Comparison of ENCODE assay signal across 17 cellular contexts in the genomic region with DNA sequence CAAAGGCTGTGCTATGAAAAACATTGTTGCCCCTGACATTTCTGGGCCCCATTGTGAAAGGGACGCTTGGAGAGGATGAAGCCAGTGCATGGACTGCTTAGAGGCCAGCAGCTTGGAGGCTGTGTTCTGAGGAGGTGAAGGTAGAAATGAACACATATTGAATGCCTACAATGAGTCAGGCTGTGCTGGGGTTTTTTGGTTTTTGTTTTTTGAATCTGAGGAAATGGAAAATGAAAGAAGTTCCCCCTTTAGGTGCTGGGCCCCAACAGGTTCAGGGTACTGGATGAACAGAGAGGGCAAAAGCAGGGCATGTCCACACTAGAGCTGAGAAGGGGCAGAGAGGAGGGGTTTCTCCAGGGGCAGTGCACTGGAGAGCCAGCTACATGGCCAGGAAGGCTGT.
DNase-seq lines count a peak whose midpoint lies in the region; ATAC-seq and TF ChIP-seq lines count a peak whose summit lies in the region.
"Had no signal": no experiment of that assay in that cellular context is flagged by ENCODE, and none has a peak within 500 bp of the region (broad histone marks: within the 10 kb centered on the region; RNA-seq: fewer than 3 reads in every experiment).

No MANE protein-coding gene starts in this region.

- no peak for TF ChIP-seq CTCF in GM13976 (IDR thresholded peaks at IDR 0.05; ENCODE audit: borderline replicate concordance, control extremely low read depth, extremely low read depth, insufficient read depth, missing control alignments)
- TF ChIP-seq CTCF in lower leg skin (IDR thresholded peaks at IDR 0.05) = no peak

- H3K4me3 ChIP-seq in lower leg skin (ENCODE audit: low read depth, poor library complexity, severe bottlenecking) = no peak overlapping the region
- H3K4me3 ChIP-seq: BLaER1 treated with 17β-estradiol and CSF1 and Interleukin-3, amounts not matched to agents 10 nM and 100 nM; heart left ventricle; thyroid gland had no signal

- TF ChIP-seq POLR2A in GM19193 (IDR thresholded peaks at IDR 0.05; ENCODE audit: extremely low read depth, insufficient read depth, insufficient read length) = peak; percentile 38
- no peak for TF ChIP-seq POLR2A in lower leg skin (IDR thresholded peaks at IDR 0.05)

- in situ Hi-C loops in GM13976 (cut with MboI; ENCODE audit: low sequenced_read_pairs, unreplicated experiment) = no loop called here

- ATAC-seq in HG02610 (IDR thresholded peaks at IDR 0.05; ENCODE audit: unreplicated experiment) = peak; percentile 97
- peak; percentile 83 for ATAC-seq in HG03354 (IDR thresholded peaks at IDR 0.05; ENCODE audit: poor library complexity, severe bottlenecking, unreplicated experiment)
- ATAC-seq: heart left ventricle had no signal

- 83 to 94% methylated on average over 1 of the region's 1 CpG for WGBS in lower leg skin, 2 donors

- intact Hi-C loops in lower leg skin (cut with DNase I; ENCODE audit: low total_unique reads) = no loop called here

- DNase-seq in GM13976 (ENCODE audit: low spot score) (peak; percentile 19), lower leg skin (ENCODE audit: low spot score in 2 of 2) (no peak), AML-193 (lab: John Stamatoyannopoulos, UW) (no peak), glomerular visceral epithelial cell (ENCODE audit: extremely low spot score) (no peak), NOMO-1 treated with dmso at 0.1 percent for 144 hours (lab: John Stamatoyannopoulos, UW; ENCODE audit: unreplicated experiment) (no peak)
- DNase-seq: amygdala; heart left ventricle; IMR-90; mesenchymal stem cell; NCI-H2081; Right ventricle myocardium superior; stimulated activated CD4-positive, alpha-beta T cell treated with anti-CD3 and anti-CD28 coated beads, Interleukin-4, amount 100 ng/mL, for 4 hours; thyroid gland had no signal
